In genomic region chr3:46979958-46980497, GRCh38 we compare ENCODE assay signal across 2 cellular contexts.
A peak's percentile ranks its signal among the peaks of the same experiment; 100 is the strongest.
TF ChIP-seq lines count a peak whose summit lies in the region.

No MANE protein-coding gene starts in this region.

TF ChIP-seq in endothelial cell of umbilical vein, 7 proteins besides CTCF, POLR2A, EP300 and RAD21:
- TF ChIP-seq JUN (IDR thresholded peaks at IDR 0.05; ENCODE audit: borderline replicate concordance, insufficient read depth, insufficient read length, low read depth): no peak
TF ChIP-seq in endothelial cell of umbilical vein: peak in this region for 0.

TF ChIP-seq in neural cell, 6 proteins besides CTCF, POLR2A, EP300 and RAD21:
- TF ChIP-seq REST (IDR thresholded peaks at IDR 0.05; ENCODE audit: borderline replicate concordance): no peak
- no peak for TF ChIP-seq POLR2AphosphoS5 (IDR thresholded peaks at IDR 0.05)
- peak; percentile 58 for TF ChIP-seq MXI1 (conservative IDR thresholded peaks at IDR 0.05; ENCODE audit: poor library complexity, severe bottlenecking)
- no peak for TF ChIP-seq TAF1 (IDR thresholded peaks at IDR 0.05; ENCODE audit: low read depth)
- no peak for TF ChIP-seq SMC3 (conservative IDR thresholded peaks at IDR 0.05; ENCODE audit: poor library complexity)
- no peak for TF ChIP-seq EZH2 (IDR thresholded peaks at IDR 0.05; ENCODE audit: borderline replicate concordance, insufficient read depth, low read length, poor library complexity, severe bottlenecking)
